17 cellular contexts compared by ENCODE assay signal in the genomic region with DNA sequence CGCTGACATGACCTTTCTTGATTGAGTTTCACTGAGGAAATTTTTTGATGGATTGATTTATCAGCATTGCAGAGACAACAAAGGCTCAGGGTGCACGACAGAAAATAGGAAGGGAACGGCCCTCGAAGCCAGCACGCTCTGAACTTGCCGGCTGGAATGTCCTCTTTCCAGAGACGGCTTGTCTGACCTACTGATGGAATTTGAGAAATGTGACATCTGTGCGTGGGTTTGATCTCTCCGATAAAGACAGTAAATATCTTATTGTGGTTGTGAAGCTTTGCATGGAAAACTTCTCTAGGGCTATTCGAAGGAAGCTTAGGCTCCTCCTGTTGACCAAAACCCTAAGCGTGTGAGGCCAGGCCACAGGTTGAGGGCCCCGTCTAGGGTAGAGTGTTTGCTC.
A peak's percentile ranks its signal among the peaks of the same experiment; 100 is the strongest.
DNase-seq lines count a peak whose midpoint lies in the region; ATAC-seq and TF ChIP-seq lines count a peak whose summit lies in the region.
"Had no signal": no experiment of that assay in that cellular context is flagged by ENCODE, and none has a peak within 500 bp of the region (broad histone marks: within the 10 kb centered on the region; RNA-seq: fewer than 3 reads in every experiment).

No MANE protein-coding gene starts in this region.

- TF ChIP-seq CTCF in neural progenitor cell (IDR thresholded peaks at IDR 0.05) (no peak), MM.1S (IDR thresholded peaks at IDR 0.05; ENCODE audit: low read length) (no peak), PC-3 (conservative IDR thresholded peaks at IDR 0.05; ENCODE audit: low read depth, low read length) (no peak)

- H3K4me2 ChIP-seq in neural progenitor cell (no peak overlapping the region), MM.1S (ENCODE audit: low read depth, low read length) (no peak overlapping the region), PC-3 (ENCODE audit: low read length) (no peak overlapping the region)
- H3K4me2 ChIP-seq: PC-9 had no signal

- POLR2A ChIA-PET in PC-3 (lab: Charles Lee; ENCODE audit: unreplicated experiment): no interaction called here

- H3K9me3 Mint-ChIP-seq in neural progenitor cell: peaks cover 16% of the 10 kb centered on the region
- H3K9me3 Mint-ChIP-seq: CD8-positive, alpha-beta T cell had no signal

- H3K9me3 ChIP-seq in neural progenitor cell (ENCODE audit: low read depth) (no peaks in the 10 kb centered on the region), MM.1S (replicated peaks; ENCODE audit: insufficient read depth, low read length) (no peaks in the 10 kb centered on the region), PC-3 (ENCODE audit: low read length) (no peaks in the 10 kb centered on the region)

- H3K9me2 ChIP-seq in MM.1S (replicated peaks; ENCODE audit: insufficient read depth, low read length): no peaks in the 10 kb centered on the region
- no peaks in the 10 kb centered on the region for H3K9me2 ChIP-seq in PC-3 (replicated peaks; ENCODE audit: low read length)

- no peaks in the 10 kb centered on the region for H3K27me3 ChIP-seq in neural progenitor cell
- H3K27me3 ChIP-seq in MM.1S (replicated peaks; ENCODE audit: insufficient read depth, low read length): no peaks in the 10 kb centered on the region
- peaks cover 48% of the 10 kb centered on the region for H3K27me3 ChIP-seq in PC-3 (ENCODE audit: low read length)
- H3K27me3 ChIP-seq: BLaER1 treated with 17β-estradiol and CSF1 and Interleukin-3, amounts not matched to agents 10 nM and 100 nM had no signal

- CTCF ChIA-PET in PC-3 (lab: Charles Lee): no interaction called here

- H3K27ac ChIP-seq in neural progenitor cell: no peak overlapping the region
- no peak overlapping the region for H3K27ac ChIP-seq in MM.1S (ENCODE audit: low read length)
- H3K27ac ChIP-seq in PC-3 (ENCODE audit: low read length): no peak overlapping the region
- H3K27ac ChIP-seq: BLaER1 treated with 17β-estradiol and CSF1 and Interleukin-3, amounts not matched to agents 10 nM and 100 nM; PC-9 had no signal

- peak overlapping the region; percentile 67 for H3K27ac Mint-ChIP-seq in neural progenitor cell
- H3K27ac Mint-ChIP-seq: CD8-positive, alpha-beta T cell; HFFc6 had no signal

- no peaks in the 10 kb centered on the region for H3K36me3 Mint-ChIP-seq in neural progenitor cell
- H3K36me3 Mint-ChIP-seq: CD8-positive, alpha-beta T cell had no signal

- no peaks in the 10 kb centered on the region for H3F3A ChIP-seq in neural progenitor cell (ENCODE audit: low read depth)
- H3F3A ChIP-seq in MM.1S (ENCODE audit: insufficient read depth, low read length): no peaks in the 10 kb centered on the region
- H3F3A ChIP-seq in PC-3 (ENCODE audit: low read length, unreplicated experiment): no peaks in the 10 kb centered on the region

- no peaks in the 10 kb centered on the region for H4K20me1 ChIP-seq in neural progenitor cell (ENCODE audit: low read depth)
- H4K20me1 ChIP-seq in MM.1S (ENCODE audit: insufficient read depth, low read length): no peaks in the 10 kb centered on the region
- H4K20me1 ChIP-seq in PC-3 (ENCODE audit: low read length): no peaks in the 10 kb centered on the region
- H4K20me1 ChIP-seq: BLaER1 treated with 17β-estradiol and CSF1 and Interleukin-3, amounts not matched to agents 10 nM and 100 nM had no signal

- no peak overlapping the region for H3K9ac ChIP-seq in neural progenitor cell
- H3K9ac ChIP-seq in MM.1S (ENCODE audit: low read length): no peak overlapping the region
- H3K9ac ChIP-seq in PC-3 (ENCODE audit: low read length): no peak overlapping the region
- H3K9ac ChIP-seq: BLaER1 treated with 17β-estradiol and CSF1 and Interleukin-3, amounts not matched to agents 10 nM and 100 nM had no signal

- H2AFZ ChIP-seq in neural progenitor cell (replicated peaks): no peak overlapping the region
- H2AFZ ChIP-seq in MM.1S (ENCODE audit: low read length): no peak overlapping the region
- no peak overlapping the region for H2AFZ ChIP-seq in PC-3 (ENCODE audit: low read length)
- H2AFZ ChIP-seq: PC-9 had no signal

- H3K4me3 Mint-ChIP-seq in neural progenitor cell: no peak overlapping the region
- H3K4me3 Mint-ChIP-seq: CD8-positive, alpha-beta T cell; HFFc6 had no signal

- peaks cover 17% of the 10 kb centered on the region for H3K4me1 Mint-ChIP-seq in neural progenitor cell

- peak; percentile 57 for DNase-seq in COLO829 (ENCODE audit: low spot score)
- DNase-seq in RPMI7951 (ENCODE audit: low read depth): peak; percentile 81
- DNase-seq in kidney glomerular epithelial cell (lab: John Stamatoyannopoulos, UW): peak; percentile 4
- DNase-seq in neural progenitor cell (ENCODE audit: low spot score): no peak
- no peak for DNase-seq in epidermal melanocyte (ENCODE audit: insufficient read length, low spot score)
- DNase-seq in head of caudate nucleus: no peak
- DNase-seq in MM.1S: no peak
- no peak for DNase-seq in PC-3
- DNase-seq: CD8-positive, alpha-beta T cell; HFFc6; KG1; NCI-H1417 treated with DMSO at 0.1 percent for 48 hours; NCI-H1930; NCI-H345; NCI-H524 treated with DMSO at 0.1 percent for 48 hours; PC-9 had no signal

- no peaks in the 10 kb centered on the region for H3K79me2 ChIP-seq in neural progenitor cell (ENCODE audit: low read depth)
- no peaks in the 10 kb centered on the region for H3K79me2 ChIP-seq in MM.1S (ENCODE audit: low read length)
- H3K79me2 ChIP-seq in PC-3 (ENCODE audit: low read length): no peaks in the 10 kb centered on the region

- no peak for ATAC-seq in PC-3
- ATAC-seq: CD8-positive, alpha-beta T cell had no signal

- H3K4me1 ChIP-seq in neural progenitor cell (no peaks in the 10 kb centered on the region), MM.1S (ENCODE audit: low read length) (no peaks in the 10 kb centered on the region), PC-3 (ENCODE audit: insufficient read depth, low read length) (no peaks in the 10 kb centered on the region)

- H3K4me3 ChIP-seq in neural progenitor cell (no peak overlapping the region), MM.1S (ENCODE audit: low read length) (no peak overlapping the region), PC-3 (ENCODE audit: low read length) (no peak overlapping the region)
- H3K4me3 ChIP-seq: BLaER1 treated with 17β-estradiol and CSF1 and Interleukin-3, amounts not matched to agents 10 nM and 100 nM; PC-9 had no signal

- intact Hi-C loops in head of caudate nucleus (cut with DNase I): no loop called here
- intact Hi-C loops in PC-3 (cut with micrococcal nuclease): no loop called here

- peaks cover 2% of the 10 kb centered on the region for H3K27me3 Mint-ChIP-seq in neural progenitor cell (ENCODE audit: insufficient read depth, low read depth)

- BruUV-seq in PC-3 (replicated peaks; lab: Mats Ljungman, UMichigan): no TSS peak

- H3K36me3 ChIP-seq in neural progenitor cell: no peaks in the 10 kb centered on the region
- no peaks in the 10 kb centered on the region for H3K36me3 ChIP-seq in MM.1S (replicated peaks; ENCODE audit: insufficient read depth, low read length)
- no peaks in the 10 kb centered on the region for H3K36me3 ChIP-seq in PC-3 (ENCODE audit: low read depth, low read length)
- H3K36me3 ChIP-seq: BLaER1 treated with 17β-estradiol and CSF1 and Interleukin-3, amounts not matched to agents 10 nM and 100 nM had no signal

Comparison
In these comparisons a context has a peak if more than half of its experiments do, and no peak if none do; other contexts are left out.
1. DNase-seq: peak in COLO829 (single experiment), RPMI7951 (single experiment) and kidney glomerular epithelial cell (single experiment); none in neural progenitor cell (single experiment), epidermal melanocyte (single experiment), head of caudate nucleus (0 of 42), MM.1S (single experiment) and PC-3 (single experiment).